Comparison of ENCODE assay signal across 4 cellular contexts in the genomic region with DNA sequence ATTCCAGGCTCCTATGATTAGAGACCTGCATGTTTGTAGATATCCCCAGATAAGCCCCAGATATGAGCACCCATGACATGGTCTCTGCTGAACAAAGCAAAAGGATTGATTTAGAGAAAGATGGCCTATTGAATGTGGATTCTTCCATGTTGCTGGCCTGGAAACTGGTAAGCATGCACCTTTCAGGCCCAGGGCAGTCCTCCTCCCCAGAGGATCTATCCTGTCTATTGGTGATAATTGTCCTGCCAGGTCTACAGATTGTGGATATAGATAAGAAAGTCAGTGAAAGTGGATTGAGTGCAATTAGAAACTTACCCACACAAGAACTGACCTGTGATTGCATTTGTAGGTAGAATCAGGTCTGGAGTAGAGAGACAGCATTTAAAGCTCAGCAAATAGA.
"Had no signal": no experiment of that assay in that cellular context is flagged by ENCODE, and none has a peak within 500 bp of the region (broad histone marks: within the 10 kb centered on the region; RNA-seq: fewer than 3 reads in every experiment).

No MANE protein-coding gene starts in this region.

- H3K4me3 ChIP-seq: GM23338 had no signal

- H3K4me2 ChIP-seq: GM23338 had no signal

- H3K4me3 Mint-ChIP-seq: GM23338, H9 had no signal

- H2AFZ ChIP-seq: GM23338 had no signal

- ATAC-seq: GM23338 had no signal

- DNase-seq: H9, HCEC 1CT, IMR-90 had no signal

- H3K9me3 Mint-ChIP-seq: GM23338, H9 had no signal

- H3K27ac Mint-ChIP-seq: GM23338, H9 had no signal
